In the genomic region with DNA sequence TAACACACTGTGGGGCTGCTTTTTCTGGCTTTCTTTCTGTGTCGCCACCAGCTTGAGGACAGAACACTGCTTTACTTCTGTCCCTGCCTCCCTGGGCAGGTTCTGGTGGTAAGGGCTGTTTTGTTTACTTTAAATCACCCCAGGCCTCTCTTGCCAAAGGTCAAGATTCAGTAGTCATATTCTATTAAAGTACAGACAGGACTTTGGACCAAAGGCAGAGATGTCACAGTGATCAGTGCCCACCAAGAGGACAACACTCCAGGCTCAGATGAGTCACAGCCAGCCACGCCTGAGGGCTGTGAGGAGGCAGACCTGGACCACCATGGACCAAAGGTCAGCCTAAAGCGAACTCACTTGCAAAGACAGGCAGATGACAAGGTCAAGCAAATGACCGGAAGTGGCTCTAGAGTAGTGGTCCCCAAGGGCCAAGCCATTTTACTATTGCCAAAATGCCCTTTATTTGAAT, we compare ENCODE assay signal across 1 cellular context.
TF ChIP-seq lines count a peak whose summit lies in the region.

No MANE protein-coding gene starts in this region.

TF ChIP-seq in HepG2, 621 proteins besides CTCF, POLR2A, EP300 and RAD21 (continued from another document):
- TF ChIP-seq HOXA3 (CRISPR knock-in tag; IDR thresholded peaks at IDR 0.05) (peak; percentile 84), ZNF781 (CRISPR knock-in tag; IDR thresholded peaks at IDR 0.05; ENCODE audit: borderline replicate concordance, not compliant biosample characterization) (peak; percentile 55), ZNF878 (CRISPR knock-in tag; IDR thresholded peaks at IDR 0.05) (no peak), SMAD1 (CRISPR knock-in tag; IDR thresholded peaks at IDR 0.05; ENCODE audit: borderline replicate concordance, low read depth) (no peak)
- TF ChIP-seq, protein P1, sequence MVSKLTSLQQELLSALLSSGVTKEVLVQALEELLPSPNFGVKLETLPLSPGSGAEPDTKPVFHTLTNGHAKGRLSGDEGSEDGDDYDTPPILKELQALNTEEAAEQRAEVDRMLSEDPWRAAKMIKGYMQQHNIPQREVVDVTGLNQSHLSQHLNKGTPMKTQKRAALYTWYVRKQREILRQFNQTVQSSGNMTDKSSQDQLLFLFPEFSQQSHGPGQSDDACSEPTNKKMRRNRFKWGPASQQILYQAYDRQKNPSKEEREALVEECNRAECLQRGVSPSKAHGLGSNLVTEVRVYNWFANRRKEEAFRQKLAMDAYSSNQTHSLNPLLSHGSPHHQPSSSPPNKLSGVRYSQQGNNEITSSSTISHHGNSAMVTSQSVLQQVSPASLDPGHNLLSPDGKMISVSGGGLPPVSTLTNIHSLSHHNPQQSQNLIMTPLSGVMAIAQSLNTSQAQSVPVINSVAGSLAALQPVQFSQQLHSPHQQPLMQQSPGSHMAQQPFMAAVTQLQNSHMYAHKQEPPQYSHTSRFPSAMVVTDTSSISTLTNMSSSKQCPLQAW (CRISPR knock-in tag; IDR thresholded peaks at IDR 0.05): peak; percentile 78; the same call in 1 of the 2 replicates
TF ChIP-seq in HepG2: peak in this region for 163.
